In the genomic region with DNA sequence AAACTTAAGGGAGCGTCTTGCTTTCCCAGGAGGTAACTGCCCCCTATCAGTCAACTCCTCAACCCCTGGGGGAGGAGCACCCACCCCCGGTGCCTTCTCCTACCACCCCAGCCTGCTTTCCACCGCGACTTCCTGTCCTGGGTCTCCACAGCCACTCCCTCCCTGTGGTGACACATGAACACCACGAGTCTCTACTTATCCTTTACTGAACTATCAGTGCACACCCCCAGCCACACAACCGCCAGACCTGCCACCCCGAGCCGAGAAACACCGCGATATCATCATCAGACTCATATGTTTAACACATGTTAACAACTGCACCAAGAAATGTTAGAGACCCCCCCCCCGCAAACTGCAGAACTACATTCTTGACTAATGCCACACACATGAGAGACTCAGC, we compare ENCODE assay signal across 1 cellular context.
TF ChIP-seq lines count a peak whose summit lies in the region.

No MANE protein-coding gene starts in this region.

TF ChIP-seq in K562, 482 proteins besides CTCF, POLR2A, EP300 and RAD21 (continued from another document):
- TF ChIP-seq, protein P1, sequence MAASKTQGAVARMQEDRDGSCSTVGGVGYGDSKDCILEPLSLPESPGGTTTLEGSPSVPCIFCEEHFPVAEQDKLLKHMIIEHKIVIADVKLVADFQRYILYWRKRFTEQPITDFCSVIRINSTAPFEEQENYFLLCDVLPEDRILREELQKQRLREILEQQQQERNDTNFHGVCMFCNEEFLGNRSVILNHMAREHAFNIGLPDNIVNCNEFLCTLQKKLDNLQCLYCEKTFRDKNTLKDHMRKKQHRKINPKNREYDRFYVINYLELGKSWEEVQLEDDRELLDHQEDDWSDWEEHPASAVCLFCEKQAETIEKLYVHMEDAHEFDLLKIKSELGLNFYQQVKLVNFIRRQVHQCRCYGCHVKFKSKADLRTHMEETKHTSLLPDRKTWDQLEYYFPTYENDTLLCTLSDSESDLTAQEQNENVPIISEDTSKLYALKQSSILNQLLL (CRISPR knock-in tag; IDR thresholded peaks at IDR 0.05; ENCODE audit: borderline replicate concordance): no peak
- no peak for TF ChIP-seq GATAD2A (IDR thresholded peaks at IDR 0.05)
